Comparison of ENCODE assay signal across 23 cellular contexts in the genomic region with DNA sequence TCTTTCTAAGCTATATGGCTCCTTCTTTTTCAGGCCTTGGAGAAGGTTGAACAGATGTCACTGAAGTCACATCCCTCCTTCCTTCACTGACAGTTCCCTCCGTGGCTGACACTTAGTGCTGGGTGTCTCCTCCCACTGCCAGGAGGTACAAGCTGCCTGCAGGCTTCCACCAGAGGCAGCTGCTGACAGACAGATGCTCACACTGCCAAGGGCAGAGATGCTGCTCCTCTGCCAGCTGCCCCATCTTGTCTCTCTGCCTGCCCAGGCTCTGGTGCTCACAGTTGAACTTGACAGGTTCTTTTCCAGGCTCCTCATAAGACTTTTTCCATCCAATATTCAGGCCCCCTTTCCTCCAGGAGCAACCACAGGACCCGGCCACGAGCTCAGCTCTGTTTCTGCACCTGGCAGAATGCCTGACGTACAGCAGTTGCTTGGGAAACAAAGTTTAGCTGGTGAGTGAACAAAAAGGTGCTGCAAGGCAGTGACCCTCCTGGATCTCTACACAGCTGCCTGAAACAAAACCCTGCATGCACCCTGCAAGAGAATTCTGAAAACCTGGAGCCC.
A peak's percentile ranks its signal among the peaks of the same experiment; 100 is the strongest.
DNase-seq lines count a peak whose midpoint lies in the region; ATAC-seq lines count a peak whose summit lies in the region.
"Had no signal": no experiment of that assay in that cellular context is flagged by ENCODE, and none has a peak within 500 bp of the region (broad histone marks: within the 10 kb centered on the region; RNA-seq: fewer than 3 reads in every experiment).

No MANE protein-coding gene starts in this region.

- WGBS in aorta, 2 donors = 11 to 19% methylated on average over 4 of the region's 4 CpGs

- H3K9me3 Mint-ChIP-seq in immature natural killer cell = peaks cover 0 to under 1% (median 0%) of the 10 kb centered on the region in 6 donors
- peaks cover under 1% of the 10 kb centered on the region in 2 donors for H3K9me3 Mint-ChIP-seq in activated naive CD4-positive, alpha-beta T cell treated with anti-CD3 and anti-CD28 coated beads, Interleukin-2, amount 50 U/mL, for 72 hours
- H3K9me3 Mint-ChIP-seq: CD8-positive, alpha-beta T cell had no signal

- DNase-seq in COLO668 (lab: John Stamatoyannopoulos, UW; ENCODE audit: unreplicated experiment) (peak; percentile 43), NCI-H1092 (lab: John Stamatoyannopoulos, UW) (peak; percentile 44), RPMI8226 (peak; percentile 1), immature natural killer cell (no peak), LoVo (ENCODE audit: low spot score) (no peak), aorta (no peak)
- no peak for DNase-seq in activated effector memory CD4-positive, alpha-beta T cell treated with Interleukin-2 at 50 U/mL for 16 hours
- DNase-seq in activated naive CD4-positive, alpha-beta T cell treated with anti-CD3 and anti-CD28 coated beads, Interleukin-2, amount 50 U/mL, for 72 hours (ENCODE audit: low spot score in 2 of 2) = no peak
- DNase-seq: activated CD4-positive, alpha-beta memory T cell treated with anti-CD3 and anti-CD28 coated beads, Interleukin-2, amount 10 ng/mL, durations not matched to agents 7 days and 5 days; activated naive CD8-positive, alpha-beta T cell treated with anti-CD3 and anti-CD28 coated beads, Interleukin-2, amount 10 ng/mL, durations not matched to agents 7 days and 5 days; activated T-cell treated with anti-CD3 and anti-CD28 coated beads, Interleukin-2, amount 50 U/mL, for 72 hours; CD8-positive, alpha-beta T cell; erythroblast; Kasumi-1; mesendoderm; NCI-H187; NK-92 treated with Interleukin-12 subunit alpha and Interleukin-12 subunit beta, amount 100 ng/mL, for 24 hours; sigmoid colon; stimulated activated CD4-positive, alpha-beta T cell treated with anti-CD3 and anti-CD28 coated beads, Interleukin-2, amount 100 ng/mL, for 48 hours had no signal

- H3K9me3 ChIP-seq in aorta (ENCODE audit: control insufficient read depth, low read length) = no peaks in the 10 kb centered on the region
- H3K9me3 ChIP-seq: breast epithelium, sigmoid colon had no signal

- no peak overlapping the region for H3K4me3 ChIP-seq in aorta (ENCODE audit: low read length in 2 of 2)
- H3K4me3 ChIP-seq: breast epithelium, neural progenitor cell, sigmoid colon had no signal

- H3K4me3 Mint-ChIP-seq in immature natural killer cell = peak overlapping the region; percentile 15 to 61 (median 54)
- H3K4me3 Mint-ChIP-seq: activated CD4-positive, alpha-beta memory T cell treated with anti-CD3 and anti-CD28 coated beads, Interleukin-2, amount 10 ng/mL, durations not matched to agents 7 days and 5 days; activated naive CD8-positive, alpha-beta T cell treated with anti-CD3 and anti-CD28 coated beads, Interleukin-2, amount 10 ng/mL, durations not matched to agents 7 days and 5 days; activated T-cell treated with anti-CD3 and anti-CD28 coated beads, Interleukin-2, amount 50 U/mL, for 72 hours; CD8-positive, alpha-beta T cell; neural progenitor cell had no signal

- no peaks in the 10 kb centered on the region for H3K4me1 ChIP-seq in aorta (ENCODE audit: control insufficient read depth in 1 of 2, insufficient read depth in 2 of 2, low read length in 2 of 2)
- H3K4me1 ChIP-seq: breast epithelium, sigmoid colon had no signal

- peaks cover under 1 to 4% (median 1%) of the 10 kb centered on the region in 3 donors for H3K27me3 Mint-ChIP-seq in immature natural killer cell (ENCODE audit: low read depth in 3 of 3)

- H3K36me3 ChIP-seq in aorta (ENCODE audit: control insufficient read depth in 1 of 2, insufficient read depth in 2 of 2, low read length in 1 of 2) = no peaks in the 10 kb centered on the region
- H3K36me3 ChIP-seq: breast epithelium, neural progenitor cell, sigmoid colon had no signal

- H3K27ac Mint-ChIP-seq in immature natural killer cell = peak overlapping the region; percentile 46 to 94 (median 76)
- no peak overlapping the region for H3K27ac Mint-ChIP-seq in activated naive CD4-positive, alpha-beta T cell treated with anti-CD3 and anti-CD28 coated beads, Interleukin-2, amount 50 U/mL, for 72 hours
- H3K27ac Mint-ChIP-seq: activated CD4-positive, alpha-beta memory T cell treated with anti-CD3 and anti-CD28 coated beads, Interleukin-2, amount 10 ng/mL, durations not matched to agents 7 days and 5 days; activated naive CD8-positive, alpha-beta T cell treated with anti-CD3 and anti-CD28 coated beads, Interleukin-2, amount 10 ng/mL, durations not matched to agents 7 days and 5 days; activated T-cell treated with anti-CD3 and anti-CD28 coated beads, Interleukin-2, amount 50 U/mL, for 72 hours; CD8-positive, alpha-beta T cell; neural progenitor cell had no signal

- H3K4me1 Mint-ChIP-seq in immature natural killer cell = peaks cover 63 to 87% of the 10 kb centered on the region in 2 donors
- H3K4me1 Mint-ChIP-seq: activated CD4-positive, alpha-beta memory T cell treated with anti-CD3 and anti-CD28 coated beads, Interleukin-2, amount 10 ng/mL, durations not matched to agents 7 days and 5 days; activated naive CD8-positive, alpha-beta T cell treated with anti-CD3 and anti-CD28 coated beads, Interleukin-2, amount 10 ng/mL, durations not matched to agents 7 days and 5 days had no signal

- no peak overlapping the region for H3K27ac ChIP-seq in aorta (ENCODE audit: low read depth in 1 of 2, low read length in 2 of 2)
- H3K27ac ChIP-seq: breast epithelium, neural progenitor cell, RWPE1, sigmoid colon, VCaP had no signal

- H3K36me3 Mint-ChIP-seq in immature natural killer cell = peaks cover 11 to 40% (median 23%) of the 10 kb centered on the region in 3 donors
- no peaks in the 10 kb centered on the region for H3K36me3 Mint-ChIP-seq in activated naive CD4-positive, alpha-beta T cell treated with anti-CD3 and anti-CD28 coated beads, Interleukin-2, amount 50 U/mL, for 72 hours
- H3K36me3 Mint-ChIP-seq: activated naive CD8-positive, alpha-beta T cell treated with anti-CD3 and anti-CD28 coated beads, Interleukin-2, amount 10 ng/mL, durations not matched to agents 7 days and 5 days; CD8-positive, alpha-beta T cell; neural progenitor cell had no signal

- H3K27me3 ChIP-seq in aorta (ENCODE audit: control insufficient read depth in 1 of 2, insufficient read depth in 2 of 2, low read length in 1 of 2) = no peaks in the 10 kb centered on the region
- H3K27me3 ChIP-seq: neural progenitor cell had no signal

- ATAC-seq in aorta (ENCODE audit: low FRiP score) = no peak
- ATAC-seq in activated naive CD4-positive, alpha-beta T cell treated with anti-CD3 and anti-CD28 coated beads, Interleukin-2, amount 50 U/mL, for 72 hours = no peak
- ATAC-seq: activated T-cell treated with anti-CD3 and anti-CD28 coated beads, Interleukin-2, amount 50 U/mL, for 72 hours; CD8-positive, alpha-beta T cell had no signal

- intact Hi-C loops in aorta (cut with DNase I) = no loop called here

Comparison
In these comparisons a context has a peak if more than half of its experiments do, and no peak if none do; other contexts are left out.
1. DNase-seq: peak in COLO668 (single experiment), NCI-H1092 (single experiment) and RPMI8226 (single experiment); none in immature natural killer cell (0 of 3), LoVo (single experiment), activated effector memory CD4-positive, alpha-beta T cell treated with Interleukin-2 at 50 U/mL for 16 hours (single experiment), aorta (0 of 2) and activated naive CD4-positive, alpha-beta T cell treated with anti-CD3 and anti-CD28 coated beads, Interleukin-2, amount 50 U/mL, for 72 hours (0 of 2).
2. H3K27ac Mint-ChIP-seq: peak in immature natural killer cell (6 of 6); none in activated naive CD4-positive, alpha-beta T cell treated with anti-CD3 and anti-CD28 coated beads, Interleukin-2, amount 50 U/mL, for 72 hours (0 of 2).